ENCODE assay signal across 28 cellular contexts in genomic region chr5:163809480-163809879, GRCh38.
DNase-seq lines count a peak whose midpoint lies in the region; ATAC-seq and TF ChIP-seq lines count a peak whose summit lies in the region.
"Had no signal": no experiment of that assay in that cellular context is flagged by ENCODE, and none has a peak within 500 bp of the region (broad histone marks: within the 10 kb centered on the region; RNA-seq: fewer than 3 reads in every experiment).

No MANE protein-coding gene starts in this region.

- no peak overlapping the region for H2AFZ ChIP-seq in fibroblast of lung (ENCODE audit: low read length)
- H2AFZ ChIP-seq: GM23248 had no signal

- H3K9ac ChIP-seq in fibroblast of lung (ENCODE audit: insufficient read depth, low read length): no peak overlapping the region
- H3K9ac ChIP-seq: GM23248 had no signal

- TF ChIP-seq CTCF in fibroblast of lung (conservative IDR thresholded peaks at IDR 0.05 in 1 of 2, IDR thresholded peaks at IDR 0.05 in 1 of 2; ENCODE audit: low read depth in 1 of 2, low read length in 2 of 2): peak in 1 of 2 donors; percentile 29
- no peak for TF ChIP-seq CTCF in ovary (IDR thresholded peaks at IDR 0.05)

- TF ChIP-seq EP300 in ovary (IDR thresholded peaks at IDR 0.05): no peak

- WGBS in ovary, 3 donors: 49 to 64% (median 61%) methylated on average over 5 of the region's 5 CpGs

- H3K9me3 ChIP-seq in fibroblast of lung (ENCODE audit: control insufficient read depth, insufficient read depth, low read depth, low read length) (no peaks in the 10 kb centered on the region), ovary (no peaks in the 10 kb centered on the region)
- H3K9me3 ChIP-seq: breast epithelium, Peyer's patch, SJSA1, spleen had no signal

- ATAC-seq in HG02852 (IDR thresholded peaks at IDR 0.05; ENCODE audit: unreplicated experiment) (no peak), GM21526 (IDR thresholded peaks at IDR 0.05; ENCODE audit: low FRiP score, unreplicated experiment) (no peak)
- ATAC-seq: activated T-cell treated with anti-CD3 and anti-CD28 coated beads, Interleukin-2, amount 50 U/mL, for 72 hours; right cardiac atrium; T-helper 17 cell had no signal

- no peaks in the 10 kb centered on the region for H3K79me2 ChIP-seq in fibroblast of lung (ENCODE audit: control insufficient read depth, insufficient read depth, low read length)

- H4K20me1 ChIP-seq in fibroblast of lung (ENCODE audit: control insufficient read depth, extremely low read depth, insufficient read depth, low read length): no peaks in the 10 kb centered on the region

- H3K4me2 ChIP-seq in fibroblast of lung (ENCODE audit: extremely low read depth, insufficient read depth, low read length): no peak overlapping the region

- no peaks in the 10 kb centered on the region for H3K36me3 ChIP-seq in fibroblast of lung (ENCODE audit: control insufficient read depth, insufficient read depth, low read length)
- H3K36me3 ChIP-seq in ovary: no peaks in the 10 kb centered on the region
- H3K36me3 ChIP-seq: breast epithelium, Peyer's patch, SJSA1, spleen had no signal

- no peaks in the 10 kb centered on the region for H3K4me1 ChIP-seq in fibroblast of lung (ENCODE audit: control insufficient read depth, extremely low read depth, insufficient read depth, low read length)
- no peaks in the 10 kb centered on the region for H3K4me1 ChIP-seq in ovary (ENCODE audit: insufficient read depth)
- H3K4me1 ChIP-seq: breast epithelium, SJSA1, spleen had no signal

- DNase-seq in NCI-H748 (lab: John Stamatoyannopoulos, UW; ENCODE audit: unreplicated experiment) (peak; percentile 25), NCI-H748 treated with DMSO at 0.1 percent for 48 hours (lab: John Stamatoyannopoulos, UW) (no peak), OCI-M1 (lab: John Stamatoyannopoulos, UW) (peak; percentile 64), fibroblast of lung (ENCODE audit: low read depth in 2 of 2) (peak; percentile 14 to 76), retina (peak; percentile 23), ovary (no peak)
- DNase-seq: activated CD4-positive, alpha-beta T cell treated with anti-CD3 and anti-CD28 coated beads, Interleukin-2, amount 10 ng/mL, durations not matched to agents 7 days and 5 days; activated naive CD4-positive, alpha-beta T cell treated with anti-CD3 and anti-CD28 coated beads for 36 hours; activated T-cell treated with anti-CD3 and anti-CD28 coated beads, Interleukin-2, amount 50 U/mL, for 72 hours; amniotic stem cell; CD8-positive, alpha-beta memory T cell; DMS153; GM23248; KG1; NCI-H1048; NCI-H1930; NCI-H226; Peyer's patch; right cardiac atrium; spleen; stimulated activated CD4-positive, alpha-beta T cell treated with anti-CD3 and anti-CD28 coated beads, Interleukin-4, amount 100 ng/mL, for 1 hour; stimulated activated naive CD4-positive, alpha-beta T cell; T-helper 17 cell had no signal

- no peak overlapping the region for H3K27ac ChIP-seq in fibroblast of lung (ENCODE audit: insufficient read depth, low read length)
- H3K27ac ChIP-seq in ovary: no peak overlapping the region
- H3K27ac ChIP-seq: breast epithelium, coronary artery, GM23248, Peyer's patch, SJSA1, spleen had no signal

- H3K4me3 ChIP-seq in fibroblast of lung (replicated peaks in 1 of 4; ENCODE audit: control extremely low read depth in 1 of 4, insufficient read depth in 1 of 4, low read depth in 3 of 4, low read length in 4 of 4) (no peak overlapping the region), ovary (no peak overlapping the region)
- H3K4me3 ChIP-seq: breast epithelium, coronary artery, GM23248, Peyer's patch, SJSA1, spleen had no signal

- TF ChIP-seq POLR2A in ovary (IDR thresholded peaks at IDR 0.05): no peak

- no peaks in the 10 kb centered on the region for H3K27me3 ChIP-seq in fibroblast of lung (ENCODE audit: control insufficient read depth, insufficient read depth, low read length)
- H3K27me3 ChIP-seq in ovary: no peaks in the 10 kb centered on the region
- H3K27me3 ChIP-seq: breast epithelium, Peyer's patch, SJSA1, spleen had no signal

- intact Hi-C loops in ovary (cut with DNase I): no loop called here

Comparison
In these comparisons a context has a peak if more than half of its experiments do, and no peak if none do; other contexts are left out.
1. DNase-seq: peak in NCI-H748 (single experiment), OCI-M1 (single experiment), fibroblast of lung (2 of 2) and retina (single experiment); none in NCI-H748 treated with DMSO at 0.1 percent for 48 hours (single experiment) and ovary (0 of 5).